ENCODE assay signal across 1 cellular context in the genomic region with DNA sequence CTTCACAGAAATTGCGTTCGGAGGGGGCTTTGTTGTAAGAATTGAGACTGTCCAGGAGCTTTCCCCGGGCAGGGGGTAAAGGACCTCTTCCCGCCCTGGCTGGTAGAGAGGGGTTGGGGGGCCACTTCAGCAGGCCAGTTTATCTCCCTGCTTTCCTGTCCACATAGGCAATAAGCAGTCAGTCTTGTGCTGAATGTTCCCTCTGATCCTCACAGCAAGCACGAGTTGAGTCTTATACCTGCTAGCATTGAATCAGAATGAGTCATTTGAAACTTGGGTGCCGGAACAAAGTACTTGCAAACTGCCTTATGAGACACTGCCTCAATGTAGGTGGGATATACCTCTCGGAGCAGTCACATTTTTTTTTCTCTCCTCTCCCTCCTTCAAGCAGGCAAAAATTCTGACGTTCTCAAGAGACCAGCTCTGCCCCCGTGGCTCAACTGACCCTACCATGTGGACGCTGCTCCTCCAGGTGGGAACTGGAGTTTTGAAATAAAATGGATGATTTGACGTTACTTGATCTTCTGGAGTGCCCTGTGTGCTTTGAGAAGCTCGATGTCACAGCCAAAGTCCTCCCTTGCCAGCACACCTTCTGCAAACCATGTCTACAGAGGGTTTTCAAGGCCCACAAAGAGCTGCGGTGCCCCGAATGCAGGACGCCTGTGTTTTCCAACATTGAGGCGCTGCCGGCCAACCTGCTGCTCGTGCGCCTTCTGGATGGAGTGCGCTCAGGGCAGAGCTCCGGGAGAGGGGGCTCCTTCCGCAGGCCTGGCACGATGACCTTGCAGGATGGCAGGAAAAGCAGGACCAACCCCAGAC.
TF ChIP-seq lines count a peak whose summit lies in the region.

No MANE protein-coding gene starts in this region.

TF ChIP-seq in GM12878, 131 proteins besides CTCF, POLR2A, EP300 and RAD21 (continued from another document):
- TF ChIP-seq, protein P1, sequence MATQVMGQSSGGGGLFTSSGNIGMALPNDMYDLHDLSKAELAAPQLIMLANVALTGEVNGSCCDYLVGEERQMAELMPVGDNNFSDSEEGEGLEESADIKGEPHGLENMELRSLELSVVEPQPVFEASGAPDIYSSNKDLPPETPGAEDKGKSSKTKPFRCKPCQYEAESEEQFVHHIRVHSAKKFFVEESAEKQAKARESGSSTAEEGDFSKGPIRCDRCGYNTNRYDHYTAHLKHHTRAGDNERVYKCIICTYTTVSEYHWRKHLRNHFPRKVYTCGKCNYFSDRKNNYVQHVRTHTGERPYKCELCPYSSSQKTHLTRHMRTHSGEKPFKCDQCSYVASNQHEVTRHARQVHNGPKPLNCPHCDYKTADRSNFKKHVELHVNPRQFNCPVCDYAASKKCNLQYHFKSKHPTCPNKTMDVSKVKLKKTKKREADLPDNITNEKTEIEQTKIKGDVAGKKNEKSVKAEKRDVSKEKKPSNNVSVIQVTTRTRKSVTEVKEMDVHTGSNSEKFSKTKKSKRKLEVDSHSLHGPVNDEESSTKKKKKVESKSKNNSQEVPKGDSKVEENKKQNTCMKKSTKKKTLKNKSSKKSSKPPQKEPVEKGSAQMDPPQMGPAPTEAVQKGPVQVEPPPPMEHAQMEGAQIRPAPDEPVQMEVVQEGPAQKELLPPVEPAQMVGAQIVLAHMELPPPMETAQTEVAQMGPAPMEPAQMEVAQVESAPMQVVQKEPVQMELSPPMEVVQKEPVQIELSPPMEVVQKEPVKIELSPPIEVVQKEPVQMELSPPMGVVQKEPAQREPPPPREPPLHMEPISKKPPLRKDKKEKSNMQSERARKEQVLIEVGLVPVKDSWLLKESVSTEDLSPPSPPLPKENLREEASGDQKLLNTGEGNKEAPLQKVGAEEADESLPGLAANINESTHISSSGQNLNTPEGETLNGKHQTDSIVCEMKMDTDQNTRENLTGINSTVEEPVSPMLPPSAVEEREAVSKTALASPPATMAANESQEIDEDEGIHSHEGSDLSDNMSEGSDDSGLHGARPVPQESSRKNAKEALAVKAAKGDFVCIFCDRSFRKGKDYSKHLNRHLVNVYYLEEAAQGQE (IDR thresholded peaks at IDR 0.05; ENCODE audit: low read depth, low read length): no peak
- TF ChIP-seq NFIC (IDR thresholded peaks at IDR 0.05; ENCODE audit: low read depth, low read length) (no peak), GATAD2B (conservative IDR thresholded peaks at IDR 0.05; ENCODE audit: low read depth) (no peak), DPF2 (IDR thresholded peaks at IDR 0.05) (no peak), ETV6 (conservative IDR thresholded peaks at IDR 0.05 in 1 of 2, IDR thresholded peaks at IDR 0.05 in 1 of 2; ENCODE audit: borderline replicate concordance in 1 of 2, low read depth in 1 of 2) (no peak), KAT2A (conservative IDR thresholded peaks at IDR 0.05; ENCODE audit: control insufficient read depth, low read depth, low read length) (no peak), KDM1A (IDR thresholded peaks at IDR 0.05; ENCODE audit: borderline replicate concordance) (no peak), POU2F2 (IDR thresholded peaks at IDR 0.05; ENCODE audit: borderline replicate concordance, low read depth, low read length) (no peak)
- TF ChIP-seq, protein P2, sequence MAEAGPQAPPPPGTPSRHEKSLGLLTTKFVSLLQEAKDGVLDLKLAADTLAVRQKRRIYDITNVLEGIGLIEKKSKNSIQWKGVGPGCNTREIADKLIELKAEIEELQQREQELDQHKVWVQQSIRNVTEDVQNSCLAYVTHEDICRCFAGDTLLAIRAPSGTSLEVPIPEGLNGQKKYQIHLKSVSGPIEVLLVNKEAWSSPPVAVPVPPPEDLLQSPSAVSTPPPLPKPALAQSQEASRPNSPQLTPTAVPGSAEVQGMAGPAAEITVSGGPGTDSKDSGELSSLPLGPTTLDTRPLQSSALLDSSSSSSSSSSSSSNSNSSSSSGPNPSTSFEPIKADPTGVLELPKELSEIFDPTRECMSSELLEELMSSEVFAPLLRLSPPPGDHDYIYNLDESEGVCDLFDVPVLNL (IDR thresholded peaks at IDR 0.05; ENCODE audit: low read depth, low read length): no peak
- TF ChIP-seq, protein P3, sequence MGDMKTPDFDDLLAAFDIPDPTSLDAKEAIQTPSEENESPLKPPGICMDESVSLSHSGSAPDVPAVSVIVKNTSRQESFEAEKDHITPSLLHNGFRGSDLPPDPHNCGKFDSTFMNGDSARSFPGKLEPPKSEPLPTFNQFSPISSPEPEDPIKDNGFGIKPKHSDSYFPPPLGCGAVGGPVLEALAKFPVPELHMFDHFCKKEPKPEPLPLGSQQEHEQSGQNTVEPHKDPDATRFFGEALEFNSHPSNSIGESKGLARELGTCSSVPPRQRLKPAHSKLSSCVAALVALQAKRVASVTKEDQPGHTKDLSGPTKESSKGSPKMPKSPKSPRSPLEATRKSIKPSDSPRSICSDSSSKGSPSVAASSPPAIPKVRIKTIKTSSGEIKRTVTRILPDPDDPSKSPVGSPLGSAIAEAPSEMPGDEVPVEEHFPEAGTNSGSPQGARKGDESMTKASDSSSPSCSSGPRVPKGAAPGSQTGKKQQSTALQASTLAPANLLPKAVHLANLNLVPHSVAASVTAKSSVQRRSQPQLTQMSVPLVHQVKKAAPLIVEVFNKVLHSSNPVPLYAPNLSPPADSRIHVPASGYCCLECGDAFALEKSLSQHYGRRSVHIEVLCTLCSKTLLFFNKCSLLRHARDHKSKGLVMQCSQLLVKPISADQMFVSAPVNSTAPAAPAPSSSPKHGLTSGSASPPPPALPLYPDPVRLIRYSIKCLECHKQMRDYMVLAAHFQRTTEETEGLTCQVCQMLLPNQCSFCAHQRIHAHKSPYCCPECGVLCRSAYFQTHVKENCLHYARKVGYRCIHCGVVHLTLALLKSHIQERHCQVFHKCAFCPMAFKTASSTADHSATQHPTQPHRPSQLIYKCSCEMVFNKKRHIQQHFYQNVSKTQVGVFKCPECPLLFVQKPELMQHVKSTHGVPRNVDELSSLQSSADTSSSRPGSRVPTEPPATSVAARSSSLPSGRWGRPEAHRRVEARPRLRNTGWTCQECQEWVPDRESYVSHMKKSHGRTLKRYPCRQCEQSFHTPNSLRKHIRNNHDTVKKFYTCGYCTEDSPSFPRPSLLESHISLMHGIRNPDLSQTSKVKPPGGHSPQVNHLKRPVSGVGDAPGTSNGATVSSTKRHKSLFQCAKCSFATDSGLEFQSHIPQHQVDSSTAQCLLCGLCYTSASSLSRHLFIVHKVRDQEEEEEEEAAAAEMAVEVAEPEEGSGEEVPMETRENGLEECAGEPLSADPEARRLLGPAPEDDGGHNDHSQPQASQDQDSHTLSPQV (IDR thresholded peaks at IDR 0.05): no peak
- TF ChIP-seq, protein P4, sequence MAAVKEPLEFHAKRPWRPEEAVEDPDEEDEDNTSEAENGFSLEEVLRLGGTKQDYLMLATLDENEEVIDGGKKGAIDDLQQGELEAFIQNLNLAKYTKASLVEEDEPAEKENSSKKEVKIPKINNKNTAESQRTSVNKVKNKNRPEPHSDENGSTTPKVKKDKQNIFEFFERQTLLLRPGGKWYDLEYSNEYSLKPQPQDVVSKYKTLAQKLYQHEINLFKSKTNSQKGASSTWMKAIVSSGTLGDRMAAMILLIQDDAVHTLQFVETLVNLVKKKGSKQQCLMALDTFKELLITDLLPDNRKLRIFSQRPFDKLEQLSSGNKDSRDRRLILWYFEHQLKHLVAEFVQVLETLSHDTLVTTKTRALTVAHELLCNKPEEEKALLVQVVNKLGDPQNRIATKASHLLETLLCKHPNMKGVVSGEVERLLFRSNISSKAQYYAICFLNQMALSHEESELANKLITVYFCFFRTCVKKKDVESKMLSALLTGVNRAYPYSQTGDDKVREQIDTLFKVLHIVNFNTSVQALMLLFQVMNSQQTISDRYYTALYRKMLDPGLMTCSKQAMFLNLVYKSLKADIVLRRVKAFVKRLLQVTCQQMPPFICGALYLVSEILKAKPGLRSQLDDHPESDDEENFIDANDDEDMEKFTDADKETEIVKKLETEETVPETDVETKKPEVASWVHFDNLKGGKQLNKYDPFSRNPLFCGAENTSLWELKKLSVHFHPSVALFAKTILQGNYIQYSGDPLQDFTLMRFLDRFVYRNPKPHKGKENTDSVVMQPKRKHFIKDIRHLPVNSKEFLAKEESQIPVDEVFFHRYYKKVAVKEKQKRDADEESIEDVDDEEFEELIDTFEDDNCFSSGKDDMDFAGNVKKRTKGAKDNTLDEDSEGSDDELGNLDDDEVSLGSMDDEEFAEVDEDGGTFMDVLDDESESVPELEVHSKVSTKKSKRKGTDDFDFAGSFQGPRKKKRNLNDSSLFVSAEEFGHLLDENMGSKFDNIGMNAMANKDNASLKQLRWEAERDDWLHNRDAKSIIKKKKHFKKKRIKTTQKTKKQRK (IDR thresholded peaks at IDR 0.05; ENCODE audit: low read depth, low read length): no peak
- TF ChIP-seq, protein P5, sequence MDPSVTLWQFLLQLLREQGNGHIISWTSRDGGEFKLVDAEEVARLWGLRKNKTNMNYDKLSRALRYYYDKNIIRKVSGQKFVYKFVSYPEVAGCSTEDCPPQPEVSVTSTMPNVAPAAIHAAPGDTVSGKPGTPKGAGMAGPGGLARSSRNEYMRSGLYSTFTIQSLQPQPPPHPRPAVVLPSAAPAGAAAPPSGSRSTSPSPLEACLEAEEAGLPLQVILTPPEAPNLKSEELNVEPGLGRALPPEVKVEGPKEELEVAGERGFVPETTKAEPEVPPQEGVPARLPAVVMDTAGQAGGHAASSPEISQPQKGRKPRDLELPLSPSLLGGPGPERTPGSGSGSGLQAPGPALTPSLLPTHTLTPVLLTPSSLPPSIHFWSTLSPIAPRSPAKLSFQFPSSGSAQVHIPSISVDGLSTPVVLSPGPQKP (IDR thresholded peaks at IDR 0.05; ENCODE audit: low read depth, low read length): no peak
